Comparison of ENCODE assay signal across 8 cellular contexts in the genomic region with DNA sequence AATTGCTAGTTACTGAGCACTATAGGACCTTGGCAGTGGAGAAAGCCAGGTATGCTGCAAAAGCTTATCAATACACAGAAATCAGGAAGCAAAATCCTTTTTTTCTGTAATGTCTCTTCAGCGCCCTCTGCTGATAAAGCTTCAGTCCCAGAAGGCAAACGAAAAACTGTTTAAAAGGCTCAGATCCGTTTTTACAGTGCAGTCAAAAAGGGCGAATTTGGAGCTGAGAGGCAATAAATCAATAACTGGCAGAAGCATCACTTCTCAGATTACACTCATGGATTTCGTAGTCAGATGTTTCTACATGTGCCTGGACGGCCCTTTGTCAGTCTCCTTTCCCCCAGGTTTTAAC. TPM values are rescaled to one million over a fixed set of nuclear protein-coding genes. Genes with fewer than 3 reads are reported as not detected.
DNase-seq lines count a peak whose midpoint lies in the region; ATAC-seq, FAIRE-seq and TF ChIP-seq lines count a peak whose summit lies in the region.

No MANE protein-coding gene starts in this region.

- TF ChIP-seq RAD21 in IMR-90 (IDR thresholded peaks at IDR 0.05; ENCODE audit: low read length) (peak; percentile 30), H1 (IDR thresholded peaks at IDR 0.05 in 1 of 2, conservative IDR thresholded peaks at IDR 0.05 in 1 of 2; ENCODE audit: low read depth in 2 of 2, low read length in 2 of 2) (peak; percentile 65 to 73)

- no TSS peak for BruUV-seq in IMR-90 (replicated peaks; lab: Mats Ljungman, UMichigan)

- no peak for ATAC-seq in activated CD4-positive, alpha-beta T cell treated with anti-CD3 and anti-CD28 coated beads for 36 hours
- ATAC-seq in IMR-90 (ENCODE audit: low read depth): no peak
- ATAC-seq in naive thymus-derived CD8-positive, alpha-beta T cell: no peak
- ATAC-seq in HG02885 (IDR thresholded peaks at IDR 0.05; ENCODE audit: poor library complexity, unreplicated experiment): no peak
- ATAC-seq in GM18873 (IDR thresholded peaks at IDR 0.05; ENCODE audit: low FRiP score, unreplicated experiment): no peak

- DNase-seq in activated CD4-positive, alpha-beta T cell treated with anti-CD3 and anti-CD28 coated beads for 36 hours: peak; percentile 42
- DNase-seq in activated CD4-positive, alpha-beta T cell treated with anti-CD3 and anti-CD28 coated beads for 1 hour: no peak
- DNase-seq in IMR-90 (peak; percentile 28), SK-N-DZ (ENCODE audit: low spot score) (peak; percentile 90), H1 (ENCODE audit: low read depth in 1 of 2, low spot score in 2 of 2) (peak in 1 of 2 experiments; percentile 55)
- DNase-seq in naive thymus-derived CD8-positive, alpha-beta T cell: peak in 2 of 10 donors; percentile 13 to 41

- H3K23ac ChIP-seq in IMR-90 (ENCODE audit: low read depth, low read length) (peak overlapping the region; percentile 84; the same call in 1 of the 2 replicates), H1 (ENCODE audit: insufficient read length) (no peak overlapping the region)

- H4K20me1 ChIP-seq in IMR-90 (ENCODE audit: insufficient read depth, low read length) (peaks cover 11% of the 10 kb centered on the region), H1 (replicated peaks in 1 of 2; ENCODE audit: control insufficient read depth in 1 of 2, insufficient read depth in 2 of 2, low read length in 2 of 2) (peaks cover 19 to 20% of the 10 kb centered on the region in 2 experiments)

- H3K4me2 ChIP-seq in IMR-90 (ENCODE audit: low read depth, low read length) (peak overlapping the region; percentile 96), H1 (ENCODE audit: insufficient read depth in 1 of 2, low read depth in 2 of 2, low read length in 2 of 2) (peak overlapping the region; percentile 68 to 81)

- no peak for TF ChIP-seq POLR2A in IMR-90 (IDR thresholded peaks at IDR 0.05; ENCODE audit: low read depth, low read length)
- no peak for TF ChIP-seq POLR2A in H1 (IDR thresholded peaks at IDR 0.05; ENCODE audit: control extremely low read depth in 1 of 2, low read depth in 2 of 2, low read length in 2 of 2)

- H3K27me3 Mint-ChIP-seq in activated CD4-positive, alpha-beta T cell treated with anti-CD3 and anti-CD28 coated beads for 36 hours: no peaks in the 10 kb centered on the region
- no peaks in the 10 kb centered on the region for H3K27me3 Mint-ChIP-seq in naive thymus-derived CD8-positive, alpha-beta T cell

- peaks cover 5% of the 10 kb centered on the region for H3K9me3 Mint-ChIP-seq in activated CD4-positive, alpha-beta T cell treated with anti-CD3 and anti-CD28 coated beads for 36 hours (ENCODE audit: low read depth)
- peaks cover 0 to 5% (median 0%) of the 10 kb centered on the region in 9 donors for H3K9me3 Mint-ChIP-seq in naive thymus-derived CD8-positive, alpha-beta T cell

- H2BK20ac ChIP-seq in IMR-90 (ENCODE audit: low read depth, low read length): no peak overlapping the region
- no peak overlapping the region for H2BK20ac ChIP-seq in H1 (ENCODE audit: low read length)

- H3K27ac Mint-ChIP-seq in activated CD4-positive, alpha-beta T cell treated with anti-CD3 and anti-CD28 coated beads for 36 hours: peak overlapping the region; percentile 92
- H3K27ac Mint-ChIP-seq in naive thymus-derived CD8-positive, alpha-beta T cell: peak overlapping the region; percentile 88 to 95 (median 92)

- no peak overlapping the region for H2BK5ac ChIP-seq in IMR-90 (ENCODE audit: low read depth, low read length, poor library complexity, severe bottlenecking)
- H2BK5ac ChIP-seq in H1 (ENCODE audit: low read depth, low read length): peak overlapping the region; percentile 95

- H3K4ac ChIP-seq in IMR-90 (ENCODE audit: low read depth, low read length) (peak overlapping the region; percentile 89), H1 (replicated peaks; ENCODE audit: insufficient read length, low read depth, low read length) (no peak overlapping the region)

- TF ChIP-seq CTCF in IMR-90 (conservative IDR thresholded peaks at IDR 0.05; ENCODE audit: low read depth, low read length) (peak; percentile 46), H1 (IDR thresholded peaks at IDR 0.05; ENCODE audit: control extremely low read depth in 1 of 3, insufficient read depth in 1 of 3, low read depth in 1 of 3, low read length in 3 of 3) (peak in 2 of 3 experiments; percentile 50 to 71; a peak in 3 of 4 replicates)

- peaks cover 6% of the 10 kb centered on the region; the same call in 1 of the 2 replicates for H3K9me3 ChIP-seq in IMR-90 (ENCODE audit: control insufficient read depth, insufficient read depth, low read length)
- peaks cover 0 to 3% of the 10 kb centered on the region in 2 experiments; a peak in 1 of 4 replicates for H3K9me3 ChIP-seq in H1 (ENCODE audit: insufficient read depth in 2 of 2, low read depth in 1 of 2, low read length in 1 of 2)

- H2AFZ ChIP-seq in IMR-90 (replicated peaks; ENCODE audit: low read length, poor library complexity) (peak overlapping the region; percentile 99), H1 (ENCODE audit: low read length) (peak overlapping the region; percentile 45; the same call in 1 of the 2 replicates)

- peak overlapping the region; percentile 99 for H4K5ac ChIP-seq in IMR-90 (ENCODE audit: low read depth, low read length)
- peak overlapping the region; percentile 95 for H4K5ac ChIP-seq in H1 (ENCODE audit: insufficient read length, low read depth, low read length)

- H3K4me1 Mint-ChIP-seq in activated CD4-positive, alpha-beta T cell treated with anti-CD3 and anti-CD28 coated beads for 36 hours: peaks cover 31% of the 10 kb centered on the region
- H3K4me1 Mint-ChIP-seq in naive thymus-derived CD8-positive, alpha-beta T cell: peaks cover 16 to 33% (median 28%) of the 10 kb centered on the region in 4 donors

- peak overlapping the region; percentile 90; the same call in 1 of the 2 replicates for H3K27ac ChIP-seq in IMR-90 (ENCODE audit: insufficient read depth, low read length)
- peak overlapping the region; percentile 57; the same call in 1 of the 2 replicates for H3K27ac ChIP-seq in H1 (ENCODE audit: low read depth, low read length)

- H3K4me3 Mint-ChIP-seq in activated CD4-positive, alpha-beta T cell treated with anti-CD3 and anti-CD28 coated beads for 36 hours: peak overlapping the region; percentile 95
- peak overlapping the region; percentile 85 to 95 (median 92) for H3K4me3 Mint-ChIP-seq in naive thymus-derived CD8-positive, alpha-beta T cell

- H3K36me3 Mint-ChIP-seq in activated CD4-positive, alpha-beta T cell treated with anti-CD3 and anti-CD28 coated beads for 36 hours (ENCODE audit: low read depth): peaks cover 3% of the 10 kb centered on the region
- H3K36me3 Mint-ChIP-seq in naive thymus-derived CD8-positive, alpha-beta T cell: no peaks in the 10 kb centered on the region

- H3K4me1 ChIP-seq in IMR-90 (ENCODE audit: control insufficient read depth, insufficient read depth, low read length) (peaks cover 12% of the 10 kb centered on the region), H1 (replicated peaks in 1 of 4; ENCODE audit: control insufficient read depth in 3 of 4, insufficient read depth in 4 of 4, low read length in 3 of 4) (peaks cover 2 to 7% (median 5%) of the 10 kb centered on the region in 4 experiments; a peak in 4 of 7 replicates)

- peak overlapping the region; percentile 86 for H3K18ac ChIP-seq in IMR-90 (ENCODE audit: low read depth, low read length)
- peak overlapping the region; percentile 86 for H3K18ac ChIP-seq in H1 (ENCODE audit: extremely low read depth, low read length)

- H2BK15ac ChIP-seq in IMR-90 (ENCODE audit: low read depth, low read length) (no peak overlapping the region), H1 (ENCODE audit: low read length) (no peak overlapping the region)

- WGBS in IMR-90 (ENCODE audit: extremely low coverage in 2 of 2, insufficient read length in 1 of 2), 2 experiments: 33% methylated on average over 3 of the region's 6 CpGs; no CpG with 5 or more reads in 1 of the 2 experiments
- 22% methylated on average over 6 of the region's 6 CpGs; no CpG with 5 or more reads in 1 of the 2 experiments for WGBS in H1 (ENCODE audit: extremely low coverage in 1 of 2, insufficient coverage in 1 of 2, insufficient read length in 1 of 2, insufficient replicate concordance in 2 of 2, low coverage in 1 of 2, low lambda C conversion rate in 2 of 2, missing lambda C conversion rate in 1 of 2), 2 experiments

- H3K79me1 ChIP-seq in IMR-90 (ENCODE audit: low read depth in 1 of 2, low read length in 2 of 2): peaks cover 7 to 23% of the 10 kb centered on the region in 2 experiments; a peak in 2 of 4 replicates
- H3K79me1 ChIP-seq in H1 (ENCODE audit: low read depth, low read length): no peaks in the 10 kb centered on the region; the same call in 1 of the 2 replicates

- no peak overlapping the region for H2AK5ac ChIP-seq in IMR-90 (ENCODE audit: low read depth, low read length)
- H2AK5ac ChIP-seq in H1 (ENCODE audit: low read depth, low read length): no peak overlapping the region

- in situ Hi-C loops in IMR-90 (cut with MboI; ENCODE audit: low sequenced_read_pairs): loop anchor here (25.0 kb wide), 1 partner anchor 924 kb away; no protein-coding TSS in a partner anchor

- CTCF ChIA-PET in activated CD4-positive, alpha-beta T cell treated with anti-CD3 and anti-CD28 coated beads for 36 hours (lab: Charles Lee): interaction anchor here (0.6 to 2.9 kb wide), 19 partner anchors 9 to 1047 kb away, joined by 3 to 17 read pairs (median 3); no protein-coding TSS in a partner anchor
- CTCF ChIA-PET in IMR-90 (lab: Yijun Ruan, JAX) (interaction anchor here (0.9 to 1.1 kb wide), 2 partner anchors 52 to 67 kb away, joined by 3 read pairs; no protein-coding TSS in a partner anchor), H1 (lab: Charles Lee; ENCODE audit: partially characterized antibody) (interaction anchor here (0.6 to 4.6 kb wide), 41 partner anchors 9 to 1236 kb away, joined by 3 to 37 read pairs (median 4); no protein-coding TSS in a partner anchor)

- H2BK120ac ChIP-seq in IMR-90 (ENCODE audit: low read depth, low read length) (peak overlapping the region; percentile 73; the same call in 1 of the 2 replicates), H1 (replicated peaks; ENCODE audit: low read depth, low read length) (no peak overlapping the region)

- H3K36me3 ChIP-seq in IMR-90 (ENCODE audit: control insufficient read depth, insufficient read depth, low read length) (no peaks in the 10 kb centered on the region), H1 (ENCODE audit: control insufficient read depth in 2 of 4, insufficient read depth in 4 of 4, low read length in 3 of 4) (0 out of 8 replicates have a peak, but pooled peaks cover 0 to 2% (median 0%) of the 10 kb centered on the region in 4 experiments)

- dilution Hi-C loops in IMR-90 (cut with HindIII; ENCODE audit: low sequenced_read_pairs, unreplicated experiment): no loop called here

- peak overlapping the region; percentile 59 for H3K4me3 ChIP-seq in IMR-90 (ENCODE audit: insufficient read depth, low read depth, low read length)
- peak overlapping the region; percentile 45 to 92 (median 84) for H3K4me3 ChIP-seq in H1 (ENCODE audit: extremely low read depth in 1 of 4, insufficient read depth in 2 of 4, low read depth in 3 of 4, low read length in 4 of 4)

- H4K91ac ChIP-seq in IMR-90 (ENCODE audit: insufficient read depth, low read depth, low read length) (peak overlapping the region; percentile 86; the same call in 1 of the 2 replicates), H1 (replicated peaks; ENCODE audit: insufficient read length, low read length) (no peak overlapping the region)

- peaks cover 16 to 33% of the 10 kb centered on the region in 2 experiments for H3K79me2 ChIP-seq in H1 (ENCODE audit: control insufficient read depth in 1 of 2, insufficient read depth in 2 of 2, low read length in 2 of 2)

- no peak for TF ChIP-seq EP300 in H1 (IDR thresholded peaks at IDR 0.05; ENCODE audit: borderline replicate concordance in 1 of 2, low read depth in 2 of 2, low read length in 2 of 2)

- H3K56ac ChIP-seq in IMR-90 (ENCODE audit: extremely low read depth, insufficient read depth, low read length): no peak overlapping the region
- no peak overlapping the region for H3K56ac ChIP-seq in H1 (replicated peaks; ENCODE audit: insufficient read length, low read depth, low read length)

- intact Hi-C loops in activated CD4-positive, alpha-beta T cell treated with anti-CD3 and anti-CD28 coated beads for 36 hours (cut with DNase I, micrococcal nuclease): loop anchor here (2.0 to 10.0 kb wide), 7 partner anchors 398 to 1406 kb away; a partner anchor contains a TSS
- intact Hi-C loops in IMR-90 (cut with micrococcal nuclease): loop anchor here (5.0 to 10.0 kb wide), 4 partner anchors 944 to 1204 kb away; a partner anchor contains a TSS

- POLR2A ChIA-PET in activated CD4-positive, alpha-beta T cell treated with anti-CD3 and anti-CD28 coated beads for 36 hours (lab: Charles Lee): interaction anchor here (1.5 kb wide), 1 partner anchor 28 kb away, joined by 5 read pairs; no protein-coding TSS in a partner anchor
- POLR2A ChIA-PET in IMR-90 (lab: Charles Lee; ENCODE audit: unreplicated experiment) (interaction anchor here (0.8 kb wide), 1 partner anchor 13 kb away, joined by 3 read pairs; no protein-coding TSS in a partner anchor), H1 (lab: Charles Lee; ENCODE audit: partially characterized antibody) (interaction anchor here (0.8 to 2.5 kb wide), 7 partner anchors 11 to 278 kb away, joined by 3 to 12 read pairs (median 5); a partner anchor contains a TSS)
- POLR2A ChIA-PET in naive thymus-derived CD8-positive, alpha-beta T cell (lab: Charles Lee): interaction anchor here (0.8 to 5.1 kb wide), 7 partner anchors 12 to 1050 kb away, joined by 3 to 61 read pairs (median 4); a partner anchor contains a TSS

- peak overlapping the region; percentile 85; the same call in 1 of the 2 replicates for H2BK12ac ChIP-seq in H1 (ENCODE audit: low read depth, low read length)

- FAIRE-seq in H1 (lab: Jason Lieb, UNC): no peak

- no peaks in the 10 kb centered on the region; the same call in 1 of the 2 replicates for H3K23me2 ChIP-seq in H1 (ENCODE audit: low read depth, low read length)

- H3K9me1 ChIP-seq in IMR-90 (ENCODE audit: insufficient read depth, low read length): peaks cover 5% of the 10 kb centered on the region

- H2AK9ac ChIP-seq in IMR-90 (replicated peaks; ENCODE audit: low read depth, low read length, poor library complexity): no peak overlapping the region

- H3K9ac ChIP-seq in IMR-90 (ENCODE audit: low read depth, low read length) (peak overlapping the region; percentile 77; the same call in 1 of the 2 replicates), H1 (replicated peaks in 1 of 4; ENCODE audit: extremely low read depth in 1 of 4, low read depth in 3 of 4, low read length in 3 of 4) (peak overlapping the region in 3 of 4 experiments; percentile 31 to 82 (median 61); a peak in 5 of 7 replicates)

- H3K14ac ChIP-seq in IMR-90 (replicated peaks; ENCODE audit: low read depth, low read length): no peak overlapping the region
- H3K14ac ChIP-seq in H1 (ENCODE audit: insufficient read length): no peak overlapping the region

- H3K27me3 ChIP-seq in IMR-90 (ENCODE audit: control insufficient read depth, insufficient read depth, low read length) (no peaks in the 10 kb centered on the region), H1 (replicated peaks in 1 of 4; ENCODE audit: control insufficient read depth in 3 of 4, extremely low read depth in 1 of 4, insufficient read depth in 3 of 4, low read length in 3 of 4) (no peaks in the 10 kb centered on the region)

- H4K8ac ChIP-seq in IMR-90 (ENCODE audit: low read depth in 2 of 2, low read length in 2 of 2) (peak overlapping the region; percentile 93 to 98), H1 (ENCODE audit: extremely low read depth, insufficient read depth, low read length) (0 out of 2 replicates have a peak overlapping the region, but pooled peaks have one; percentile 93)

RNA-seq across cellular contexts. Expression of a gene that starts 1.1 kb away (rescaled TPM):
- 10 to 100 TPM; 33.4 to 33.6 TPM for total RNA-seq in activated CD4-positive, alpha-beta T cell treated with anti-CD3 and anti-CD28 coated beads for 36 hours
- total RNA-seq in IMR-90 (2012; rRNA removed): 29.6 and 46.4 TPM in 2 replicates
- polyA plus RNA-seq in IMR-90 (2012; rRNA removed): 14.1 and 16.4 TPM in 2 replicates
- polyA plus RNA-seq in IMR-90 (2012; cell fraction: cytosol; rRNA removed): 3.6 and 6.5 TPM in 2 replicates
- polyA plus RNA-seq in IMR-90 (2012; cell fraction: nucleus; rRNA removed; ENCODE audit: low replicate concordance): 2.6 and 17.5 TPM in 2 replicates
- 11.3 and 16.4 TPM in 2 replicates for polyA plus RNA-seq in SK-N-DZ (2014; cell fraction: cytosol; rRNA removed)
- polyA plus RNA-seq in SK-N-DZ (2014; cell fraction: nucleus; rRNA removed): 30.4 and 38.8 TPM in 2 replicates
- 98.5 and 102 TPM in 2 replicates for total RNA-seq in H1 (2021; fragmentation: NEBNext Ultra II Directional; extraction: Animal tissue kit (Norgen Biotek cat#: 25700))
- polyA plus RNA-seq in H1 (2011; rRNA removed): 20.1 and 29.1 TPM in 2 replicates
- polyA plus RNA-seq in H1 (2011; cell fraction: cytosol; rRNA removed): 35.0 TPM
- polyA plus RNA-seq in H1 (2011; cell fraction: nucleus; rRNA removed): 28.9 TPM
- polyA plus RNA-seq in H1 (2012, experiment 1 of 2): 29.2 to 52.7 TPM (median 36.2 TPM) in 4 replicates
- 3.3 TPM for polyA plus RNA-seq in H1 (2012, experiment 2 of 2)
- polyA plus RNA-seq in H1 (2013, experiment 1 of 2): 92.3 TPM
- polyA plus RNA-seq in H1 (2013, experiment 2 of 2): 83.3 TPM
- 120 and 166 TPM in 2 replicates for polyA minus RNA-seq in H1 (2011; rRNA and poly(A)+ RNA removed)
- polyA minus RNA-seq in H1 (2011; cell fraction: cytosol; rRNA and poly(A)+ RNA removed): 68.3 TPM
- polyA minus RNA-seq in H1 (2011; cell fraction: nucleus; rRNA and poly(A)+ RNA removed): 160 TPM
- total RNA-seq in naive thymus-derived CD8-positive, alpha-beta T cell: 10 to 100 TPM; 80.3 to 83.9 TPM
- polyA plus RNA-seq in naive thymus-derived CD8-positive, alpha-beta T cell: 10 to 100 TPM; 17.5 to 20.7 (median 20.2) TPM
